Comparison of ENCODE assay signal across 10 cellular contexts in the genomic region with DNA sequence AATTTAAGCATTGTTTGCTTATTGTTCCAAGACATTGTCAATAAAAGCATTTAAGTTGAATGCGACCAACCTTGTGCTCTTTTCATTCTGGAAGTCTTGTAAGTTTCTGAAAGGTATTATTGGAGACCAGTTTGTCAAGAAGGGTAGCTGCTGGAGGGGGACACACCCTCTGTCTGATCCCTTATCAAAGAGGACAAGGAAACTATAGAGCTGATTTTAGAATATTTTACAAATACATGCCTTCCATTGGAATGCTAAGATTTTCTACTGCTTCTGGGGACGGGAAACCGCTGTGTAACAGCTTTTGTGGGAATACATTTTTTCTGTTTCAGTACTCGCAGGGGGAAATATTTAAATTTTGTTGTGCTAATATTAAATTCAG. TPM values are rescaled to one million over a fixed set of nuclear protein-coding genes. Genes with fewer than 3 reads are reported as not detected.
DNase-seq lines count a peak whose midpoint lies in the region; ATAC-seq, FAIRE-seq and TF ChIP-seq lines count a peak whose summit lies in the region.
"Had no signal": no experiment of that assay in that cellular context is flagged by ENCODE, and none has a peak within 500 bp of the region (broad histone marks: within the 10 kb centered on the region; RNA-seq: fewer than 3 reads in every experiment).

No MANE protein-coding gene starts in this region.

- no peak for TF ChIP-seq RAD21 in K562 (CRISPR knock-in tag; conservative IDR thresholded peaks at IDR 0.05 in 1 of 2, IDR thresholded peaks at IDR 0.05 in 1 of 2)

- peaks cover 10% of the 10 kb centered on the region; the same call in 1 of the 2 replicates for H4K20me1 ChIP-seq in K562 (replicated peaks; ENCODE audit: control insufficient read depth, insufficient read depth, low read length)

- 53% methylated on average over 4 of the region's 4 CpGs for WGBS in K562 (ENCODE audit: insufficient coverage, low coverage, missing lambda C conversion rate)
- 81 to 85% methylated on average over 4 of the region's 4 CpGs for WGBS in gastroesophageal sphincter (ENCODE audit: low coverage in 1 of 2), 2 donors

- H3K27me3 ChIP-seq in K562 (ENCODE audit: control insufficient read depth in 2 of 2, insufficient read depth in 2 of 2, low read length in 2 of 2) (no peaks in the 10 kb centered on the region), skeletal muscle tissue (ENCODE audit: control insufficient read depth in 3 of 3, insufficient read depth in 3 of 3, low read length in 3 of 3) (no peaks in the 10 kb centered on the region), gastroesophageal sphincter (no peaks in the 10 kb centered on the region)
- H3K27me3 ChIP-seq: body of pancreas had no signal

- H2AFZ ChIP-seq in K562 (ENCODE audit: low read depth, low read length) = no peak overlapping the region

- no peak for TF ChIP-seq CTCF in K562 (IDR thresholded peaks at IDR 0.05 in 2 of 3, conservative IDR thresholded peaks at IDR 0.05 in 1 of 3; ENCODE audit: insufficient read depth in 2 of 3, low read depth in 1 of 3, low read length in 3 of 3)
- no peak for TF ChIP-seq CTCF in gastroesophageal sphincter (IDR thresholded peaks at IDR 0.05)

- H3K9me1 ChIP-seq in K562 (ENCODE audit: control insufficient read depth, insufficient read depth, low read length) = no peaks in the 10 kb centered on the region

- no peak overlapping the region for H3K27ac ChIP-seq in K562 (ENCODE audit: extremely low read depth, low read depth, low read length)
- H3K27ac ChIP-seq in skeletal muscle tissue (ENCODE audit: low read depth, low read length) = peak overlapping the region; percentile 16
- H3K27ac ChIP-seq in gastroesophageal sphincter = peak overlapping the region in 2 of 4 donors; percentile 37 to 97

- CTCF ChIA-PET in K562 (lab: Yijun Ruan, JAX; ENCODE audit: low intra/inter-chr PET ratio) = no interaction called here

- H3K36me3 ChIP-seq in K562 (ENCODE audit: control insufficient read depth, insufficient read depth, low read length) (peaks cover 18% of the 10 kb centered on the region; the same call in 2 of the 3 replicates), skeletal muscle tissue (ENCODE audit: control insufficient read depth in 3 of 3, insufficient read depth in 3 of 3, low read length in 3 of 3) (peaks cover 18 to 25% (median 22%) of the 10 kb centered on the region in 3 donors), gastroesophageal sphincter (peaks cover 0 to 15% of the 10 kb centered on the region in 2 donors)

- TF ChIP-seq EP300 in K562 (IDR thresholded peaks at IDR 0.05; ENCODE audit: low read length) = no peak
- TF ChIP-seq EP300 in gastroesophageal sphincter (IDR thresholded peaks at IDR 0.05) = no peak

- H3K9me3 ChIP-seq in K562 (replicated peaks; ENCODE audit: control insufficient read depth, insufficient read depth, low read depth, low read length) (no peaks in the 10 kb centered on the region), skeletal muscle tissue (ENCODE audit: control insufficient read depth in 3 of 3, low read length in 3 of 3) (no peaks in the 10 kb centered on the region), gastroesophageal sphincter (no peaks in the 10 kb centered on the region)
- H3K9me3 ChIP-seq: body of pancreas had no signal

- POLR2A ChIA-PET in K562 (lab: Yijun Ruan, JAX) = interaction anchor here (1.0 to 3.5 kb wide), 3 partner anchors 8 to 50 kb away, joined by 3 to 24 read pairs (median 8); no protein-coding TSS in a partner anchor

- H3K27ac Mint-ChIP-seq in immature natural killer cell = peak overlapping the region in 4 of 6 donors; percentile 36 to 97 (median 75)

- intact Hi-C loops in K562 (cut with micrococcal nuclease) = no loop called here

- peaks cover 36 to 44% of the 10 kb centered on the region in 2 donors for H3K4me1 Mint-ChIP-seq in immature natural killer cell

- no TSS peak for BruUV-seq in K562 (replicated peaks; lab: Mats Ljungman, UMichigan)

- peaks cover 13 to 24% (median 13%) of the 10 kb centered on the region in 3 donors for H3K36me3 Mint-ChIP-seq in immature natural killer cell

- peaks cover 5% of the 10 kb centered on the region; the same call in 1 of the 3 replicates for H3K79me2 ChIP-seq in K562 (ENCODE audit: control insufficient read depth, insufficient read depth, low read length)

- H3K9ac ChIP-seq in K562 (ENCODE audit: insufficient read depth in 1 of 2, low read depth in 2 of 2, low read length in 2 of 2) = no peak overlapping the region
- H3K9ac ChIP-seq in skeletal muscle tissue (ENCODE audit: low read depth in 1 of 3, low read length in 3 of 3) = peak overlapping the region in 1 of 3 donors; percentile 24

- DNase-seq in HT-29 (ENCODE audit: low spot score) = peak; percentile 66
- no peak for DNase-seq in K562 (ENCODE audit: extremely low read depth in 1 of 4, low spot score in 3 of 4)
- no peak for DNase-seq in immature natural killer cell
- no peak for DNase-seq in KG1 (lab: John Stamatoyannopoulos, UW)
- no peak for DNase-seq in stimulated activated CD4-positive, alpha-beta T cell treated with anti-CD3 and anti-CD28 coated beads, Interleukin-12 subunit alpha, Interleukin-12 subunit beta, amount 100 ng/mL, for 4 hours
- DNase-seq: Karpas-422 had no signal

- in situ Hi-C loops in K562 (cut with MboI) = no loop called here

- peaks cover 64 to 80% (median 70%) of the 10 kb centered on the region in 3 donors for H3K27me3 Mint-ChIP-seq in immature natural killer cell (ENCODE audit: low read depth in 3 of 3)

- H3K4me3 Mint-ChIP-seq in immature natural killer cell = peak overlapping the region in 2 of 5 donors; percentile 8 to 9

- H3K4me2 ChIP-seq in K562 (ENCODE audit: insufficient read depth, low read length) = no peak overlapping the region

- peaks cover 0 to 5% (median 0%) of the 10 kb centered on the region in 6 donors for H3K9me3 Mint-ChIP-seq in immature natural killer cell

- FAIRE-seq in K562 (lab: Jason Lieb, UNC) = no peak

- ATAC-seq in K562 (no peak), GM21737 (IDR thresholded peaks at IDR 0.05; ENCODE audit: unreplicated experiment) (no peak), gastroesophageal sphincter (no peak)
- ATAC-seq: body of pancreas had no signal

- TF ChIP-seq POLR2A in K562 (conservative IDR thresholded peaks at IDR 0.05) = no peak
- TF ChIP-seq POLR2A in gastroesophageal sphincter (IDR thresholded peaks at IDR 0.05) = peak in 1 of 2 donors; percentile 15

- H3K4me3 ChIP-seq in K562 (no peak overlapping the region), skeletal muscle tissue (ENCODE audit: low read length in 3 of 3) (no peak overlapping the region), gastroesophageal sphincter (no peak overlapping the region)
- H3K4me3 ChIP-seq: body of pancreas had no signal

- peaks cover 29 to 34% of the 10 kb centered on the region in 2 experiments for H3K4me1 ChIP-seq in K562 (replicated peaks in 1 of 2; ENCODE audit: control insufficient read depth in 2 of 2, insufficient read depth in 2 of 2, low read length in 2 of 2)
- peaks cover 32 to 45% (median 45%) of the 10 kb centered on the region in 3 donors for H3K4me1 ChIP-seq in skeletal muscle tissue (ENCODE audit: control insufficient read depth in 3 of 3, insufficient read depth in 3 of 3, low read length in 3 of 3)
- H3K4me1 ChIP-seq in gastroesophageal sphincter = peaks cover 0 to 38% (median 14%) of the 10 kb centered on the region in 3 donors

TF ChIP-seq in K562, 482 proteins besides CTCF, POLR2A, EP300 and RAD21 (continues in another document):
- TF ChIP-seq RBM25 (IDR thresholded peaks at IDR 0.05; ENCODE audit: low read depth, low read length, severe bottlenecking) (no peak), ETV5 (CRISPR knock-in tag; IDR thresholded peaks at IDR 0.05; ENCODE audit: low read depth) (no peak), SIN3A (IDR thresholded peaks at IDR 0.05; ENCODE audit: borderline replicate concordance in 2 of 2, control insufficient read depth in 1 of 2, low read depth in 2 of 2, low read length in 2 of 2) (peak in 1 of 2 experiments; percentile 78; a peak in 1 of 4 replicates), CREB1 (IDR thresholded peaks at IDR 0.05) (0 out of 2 replicates have a peak, but pooled peaks have one; percentile 14), CREB1 (CRISPR knock-in tag; IDR thresholded peaks at IDR 0.05) (no peak), RBM17 (IDR thresholded peaks at IDR 0.05; ENCODE audit: borderline replicate concordance, low read depth, low read length) (no peak), PML (IDR thresholded peaks at IDR 0.05; ENCODE audit: low read length) (0 out of 2 replicates have a peak, but pooled peaks have one; percentile 4), MEF2A (IDR thresholded peaks at IDR 0.05; ENCODE audit: control insufficient read depth, low read depth, low read length) (no peak), POLR2AphosphoS5 (IDR thresholded peaks at IDR 0.05; ENCODE audit: control insufficient read depth, insufficient read depth, low read depth, low read length) (peak; percentile 52; the same call in 1 of the 2 replicates)

RNA-seq across cellular contexts. Expression of a gene that starts 3.5 kb away (rescaled TPM):
- total RNA-seq in HT-29 (2014; rRNA removed; shearing (Covaris generic)) = 616 and 667 TPM in 2 replicates
- total RNA-seq in K562 (2011; cell fraction: chromatin; rRNA removed; ENCODE audit: low replicate concordance) = 20.9 and 54.0 TPM in 2 replicates
- total RNA-seq in K562 (2011; cell fraction: nucleolus; rRNA removed) = 42.1 and 51.5 TPM in 2 replicates
- total RNA-seq in K562 (2011; cell fraction: nucleoplasm; rRNA removed) = 28.7 and 32.3 TPM in 2 replicates
- total RNA-seq in K562 (2014; rRNA removed) (12.1 and 19.4 TPM in 2 replicates), K562 (2014; rRNA removed; fragmentation: Illumina TruSeq; extraction: Trizol) (4.2 and 8.9 TPM in 2 replicates), K562 (2015; rRNA removed; fragmentation: Illumina TruSeq; extraction: Trizol) (0.54 and 1.1 TPM in 2 replicates), K562 (2021) (13.8 and 17.4 TPM in 2 replicates), skeletal muscle tissue (134 TPM), gastroesophageal sphincter (100 to 1,000 TPM in 3 of 4 donors, 10 to 100 TPM in 1; 78.0 to 286 (median 179) TPM)
- polyA plus RNA-seq in K562 (2011; rRNA removed) (3.6 and 5.7 TPM in 2 replicates), K562 (2014; fragmentation: Illumina TruSeq; extraction: Trizol) (8.2 and 12.8 TPM in 2 replicates), K562 (2014; fragmentation: Nextera tagmentation; extraction: Ambion mirVana) (1 to 10 TPM in 1 of 2 experiments, under 1 TPM in 1; 0.56 to 2.1 TPM), K562 (2014; rRNA removed) (11.6 and 14.8 TPM in 2 replicates), immature natural killer cell (100 to 1,000 TPM; 525 to 765 (median 608) TPM)
- polyA plus RNA-seq in K562 (2011; cell fraction: cytosol; rRNA removed) = 3.7 and 20.6 TPM in 2 replicates
- polyA plus RNA-seq in K562 (2011; cell fraction: nucleus; rRNA removed) = 13.7 and 48.9 TPM in 2 replicates
- 8.3 and 9.7 TPM in 2 replicates for polyA plus RNA-seq in K562 (2012)
- 3.8 and 7.1 TPM in 2 replicates for polyA minus RNA-seq in K562 (2011; rRNA and poly(A)+ RNA removed)
- 7.6 and 8.7 TPM in 2 replicates for polyA minus RNA-seq in K562 (2011; cell fraction: cytosol; rRNA and poly(A)+ RNA removed)
- polyA minus RNA-seq in K562 (2011; cell fraction: nucleus; rRNA and poly(A)+ RNA removed) = 24.0 and 43.5 TPM in 2 replicates
